Comparison of ENCODE assay signal across 17 cellular contexts in genomic region chr1:29460211-29460610, GRCh38.
DNase-seq lines count a peak whose midpoint lies in the region; ATAC-seq and TF ChIP-seq lines count a peak whose summit lies in the region.
"Had no signal": no experiment of that assay in that cellular context is flagged by ENCODE, and none has a peak within 500 bp of the region (broad histone marks: within the 10 kb centered on the region; RNA-seq: fewer than 3 reads in every experiment).

No MANE protein-coding gene starts in this region.

- no peaks in the 10 kb centered on the region for H3K36me3 ChIP-seq in heart left ventricle
- H3K36me3 ChIP-seq in trophoblast cell (ENCODE audit: control insufficient read depth in 1 of 2, insufficient read depth in 2 of 2, low read length in 2 of 2), result no peaks in the 10 kb centered on the region
- H3K36me3 ChIP-seq in effector memory CD4-positive, alpha-beta T cell (ENCODE audit: control insufficient read depth, insufficient read depth, low read length), result no peaks in the 10 kb centered on the region
- H3K36me3 ChIP-seq in right atrium auricular region, result no peaks in the 10 kb centered on the region

- H3K23ac ChIP-seq in trophoblast cell (ENCODE audit: low read length), result no peak overlapping the region

- H3K14ac ChIP-seq in trophoblast cell (ENCODE audit: low read length), result no peak overlapping the region

- no peak for ATAC-seq in heart left ventricle

- no peaks in the 10 kb centered on the region for H3K4me1 Mint-ChIP-seq in chondrocyte (ENCODE audit: low read depth)

- no peak overlapping the region for H4K91ac ChIP-seq in trophoblast cell (ENCODE audit: low read depth, low read length)

- H3K9me3 Mint-ChIP-seq in chondrocyte (ENCODE audit: low read depth), result peaks cover 26% of the 10 kb centered on the region

- H3K79me1 ChIP-seq in trophoblast cell (ENCODE audit: low read length), result no peaks in the 10 kb centered on the region

- no peak overlapping the region for H2AFZ ChIP-seq in trophoblast cell (ENCODE audit: insufficient read depth, low read length, poor library complexity)

- no peak overlapping the region for H2AK5ac ChIP-seq in trophoblast cell (ENCODE audit: low read length)

- H3K9ac ChIP-seq in trophoblast cell (ENCODE audit: low read length), result no peak overlapping the region

- H3K27me3 ChIP-seq in heart left ventricle, result peaks cover 0 to 36% (median 0%) of the 10 kb centered on the region in 9 donors
- no peaks in the 10 kb centered on the region for H3K27me3 ChIP-seq in trophoblast cell (ENCODE audit: insufficient read depth, low read length)
- no peaks in the 10 kb centered on the region for H3K27me3 ChIP-seq in effector memory CD4-positive, alpha-beta T cell (replicated peaks; ENCODE audit: control insufficient read depth, insufficient read depth, low read length, poor library complexity, severe bottlenecking)
- H3K27me3 ChIP-seq in right atrium auricular region, result no peaks in the 10 kb centered on the region

- peak; percentile 70 for DNase-seq in cardiac septum (ENCODE audit: low spot score)
- no peak for DNase-seq in heart left ventricle
- DNase-seq in chondrocyte (ENCODE audit: low spot score), result peak; percentile 77
- DNase-seq in trophoblast cell, result no peak
- DNase-seq in NCI-H2171 (lab: John Stamatoyannopoulos, UW), result no peak
- DNase-seq in effector memory CD4-positive, alpha-beta T cell, result no peak
- no peak for DNase-seq in right atrium auricular region (ENCODE audit: low spot score)
- DNase-seq: Calu3, DMS153, DND-41, GOT3, HCEC 1CT, KBM-7, NCI-H2029, NCI-H526 treated with DMSO at 0.1 percent for 48 hours, SHP77 had no signal

- H3K9me3 ChIP-seq in heart left ventricle, result peaks cover 0 to 18% (median 3%) of the 10 kb centered on the region in 12 donors
- no peaks in the 10 kb centered on the region for H3K9me3 ChIP-seq in trophoblast cell (ENCODE audit: insufficient read depth, low read depth, low read length)
- H3K9me3 ChIP-seq in effector memory CD4-positive, alpha-beta T cell (ENCODE audit: control insufficient read depth, low read length), result no peaks in the 10 kb centered on the region
- peaks cover 0 to 9% of the 10 kb centered on the region in 2 donors for H3K9me3 ChIP-seq in right atrium auricular region

- peaks cover 11% of the 10 kb centered on the region for H3K27me3 Mint-ChIP-seq in chondrocyte (ENCODE audit: low read depth)

- H3K4me3 ChIP-seq in heart left ventricle (no peak overlapping the region), trophoblast cell (ENCODE audit: low read depth, low read length) (peak overlapping the region; percentile 29), right atrium auricular region (no peak overlapping the region)
- no peak overlapping the region for H3K4me3 ChIP-seq in effector memory CD4-positive, alpha-beta T cell (ENCODE audit: insufficient read depth, low read depth, low read length, poor library complexity, severe bottlenecking)

- no peak overlapping the region for H3K18ac ChIP-seq in trophoblast cell (ENCODE audit: low read length)

- H2BK12ac ChIP-seq in trophoblast cell (ENCODE audit: low read length), result no peak overlapping the region

- H3K36me3 Mint-ChIP-seq in chondrocyte (ENCODE audit: low read depth), result peaks cover 3% of the 10 kb centered on the region

- H3K79me2 ChIP-seq in trophoblast cell (ENCODE audit: control insufficient read depth, insufficient read depth, low read length, poor library complexity), result no peaks in the 10 kb centered on the region

- TF ChIP-seq CTCF in heart left ventricle (IDR thresholded peaks at IDR 0.05), result no peak
- TF ChIP-seq CTCF in chondrocyte (IDR thresholded peaks at IDR 0.05), result no peak
- TF ChIP-seq CTCF in right atrium auricular region (IDR thresholded peaks at IDR 0.05), result no peak

- no peak overlapping the region for H2BK5ac ChIP-seq in trophoblast cell (ENCODE audit: low read depth, low read length, poor library complexity)

- no peak overlapping the region for H3K4me2 ChIP-seq in trophoblast cell (ENCODE audit: low read length)

- H3K4me3 Mint-ChIP-seq in chondrocyte (ENCODE audit: unreplicated experiment), result no peak overlapping the region

- H3K4me1 ChIP-seq in heart left ventricle (no peaks in the 10 kb centered on the region), trophoblast cell (ENCODE audit: control insufficient read depth in 1 of 2, insufficient read depth in 2 of 2, low read length in 2 of 2) (no peaks in the 10 kb centered on the region), right atrium auricular region (no peaks in the 10 kb centered on the region)
- no peaks in the 10 kb centered on the region for H3K4me1 ChIP-seq in effector memory CD4-positive, alpha-beta T cell (ENCODE audit: control insufficient read depth, insufficient read depth, low read length, poor library complexity, severe bottlenecking)

- H3K27ac Mint-ChIP-seq in chondrocyte (ENCODE audit: unreplicated experiment), result no peak overlapping the region

- no peak overlapping the region for H4K8ac ChIP-seq in trophoblast cell (ENCODE audit: low read depth, low read length)

- no peak overlapping the region for H4K12ac ChIP-seq in trophoblast cell (ENCODE audit: low read depth, low read length)

- 43 to 73% (median 62%) methylated on average over 3 of the region's 3 CpGs for WGBS in heart left ventricle, 4 donors
- no CpG with 5 or more reads among the region's 3 CpGs for WGBS in trophoblast cell (ENCODE audit: extremely low coverage, insufficient coverage, insufficient read length)

- H3K27ac ChIP-seq in heart left ventricle, result no peak overlapping the region
- H3K27ac ChIP-seq in trophoblast cell (ENCODE audit: low read depth, low read length), result no peak overlapping the region
- H3K27ac ChIP-seq in effector memory CD4-positive, alpha-beta T cell (ENCODE audit: insufficient read depth, low read length, poor library complexity, severe bottlenecking), result no peak overlapping the region
- H3K27ac ChIP-seq in right atrium auricular region, result no peak overlapping the region
- H3K27ac ChIP-seq: RWPE1 had no signal

- H3K4ac ChIP-seq in trophoblast cell (ENCODE audit: low read depth, low read length), result no peak overlapping the region

- no peak overlapping the region for H2BK120ac ChIP-seq in trophoblast cell (ENCODE audit: insufficient read depth, low read length, poor library complexity)

- intact Hi-C loops in cardiac septum (cut with DNase I), result no loop called here
- intact Hi-C loops in heart left ventricle (cut with DNase I), result no loop called here

- no peak for TF ChIP-seq POLR2A in heart left ventricle (IDR thresholded peaks at IDR 0.05)

Comparison
In these comparisons a context has a peak if more than half of its experiments do, and no peak if none do; other contexts are left out.
1. DNase-seq: peak in cardiac septum (single experiment) and chondrocyte (single experiment); none in heart left ventricle (0 of 5), trophoblast cell (0 of 2), NCI-H2171 (single experiment), effector memory CD4-positive, alpha-beta T cell (0 of 3) and right atrium auricular region (single experiment).